9 cellular contexts compared by ENCODE assay signal in genomic region chr18:48955528-48956261, GRCh38. TPM values are rescaled to one million over a fixed set of nuclear protein-coding genes. Genes with fewer than 3 reads are reported as not detected.
DNase-seq lines count a peak whose midpoint lies in the region; ATAC-seq and TF ChIP-seq lines count a peak whose summit lies in the region.
"Had no signal": no experiment of that assay in that cellular context is flagged by ENCODE, and none has a peak within 500 bp of the region (broad histone marks: within the 10 kb centered on the region; RNA-seq: fewer than 3 reads in every experiment).

No MANE protein-coding gene starts in this region.

- H3K4me1 ChIP-seq in SJSA1 (replicated peaks) = peaks cover 76% of the 10 kb centered on the region
- no peaks in the 10 kb centered on the region for H3K4me1 ChIP-seq in prostate gland (replicated peaks)
- peaks cover 4% of the 10 kb centered on the region for H3K4me1 ChIP-seq in testis

- peak; percentile 6 for TF ChIP-seq CTCF in fibroblast of villous mesenchyme (IDR thresholded peaks at IDR 0.05; ENCODE audit: insufficient read depth, low read depth, low read length)
- no peak for TF ChIP-seq CTCF in prostate gland (IDR thresholded peaks at IDR 0.05)
- TF ChIP-seq CTCF in testis (IDR thresholded peaks at IDR 0.05) = no peak

- H3K36me3 ChIP-seq in SJSA1 (peaks cover 6% of the 10 kb centered on the region), prostate gland (no peaks in the 10 kb centered on the region), testis (ENCODE audit: low read depth, missing control alignments) (no peaks in the 10 kb centered on the region)

- peak; percentile 59 for DNase-seq in Daoy (ENCODE audit: low read depth)
- DNase-seq in SJSA1 (ENCODE audit: low read depth in 1 of 2, low spot score in 2 of 2) = peak; percentile 81 to 85
- peak; percentile 75 for DNase-seq in fibroblast of villous mesenchyme (ENCODE audit: low read depth)
- DNase-seq in prostate gland (ENCODE audit: low spot score) = no peak
- DNase-seq in activated CD8-positive, alpha-beta memory T cell treated with anti-CD3 and anti-CD28 coated beads, Interleukin-2, amount 50 U/mL, for 48 hours = no peak
- DNase-seq in testis = no peak
- no peak for DNase-seq in T-helper 9 cell

- TF ChIP-seq POLR2A in prostate gland (IDR thresholded peaks at IDR 0.05) (no peak), testis (IDR thresholded peaks at IDR 0.05) (no peak)

- H3K4me3 ChIP-seq in SJSA1 (no peak overlapping the region), fibroblast of villous mesenchyme (ENCODE audit: low read depth, low read length) (no peak overlapping the region), prostate gland (no peak overlapping the region), testis (no peak overlapping the region)

- ATAC-seq in GM21529 (IDR thresholded peaks at IDR 0.05; ENCODE audit: unreplicated experiment) = no peak

- intact Hi-C loops in prostate gland (cut with DNase I) (loop anchor here (10.0 kb wide), 1 partner anchor 229 kb away; no protein-coding TSS in a partner anchor), testis (cut with DNase I; ENCODE audit: low total_unique reads) (loop anchor here (10.0 kb wide), 1 partner anchor 181 kb away; no protein-coding TSS in a partner anchor)

- H3K27ac ChIP-seq in SJSA1 (peak overlapping the region; percentile 83), prostate gland (peak overlapping the region; percentile 25 to 49), testis (peak overlapping the region in 1 of 2 donors; percentile 33)
- H3K27ac ChIP-seq: VCaP had no signal

- 0 out of 2 replicates have a peak, but pooled peaks cover 2% of the 10 kb centered on the region for H3K9me3 ChIP-seq in SJSA1 (replicated peaks)
- no peaks in the 10 kb centered on the region for H3K9me3 ChIP-seq in prostate gland
- H3K9me3 ChIP-seq in testis = no peaks in the 10 kb centered on the region

- H3K27me3 ChIP-seq in SJSA1 (replicated peaks) = no peaks in the 10 kb centered on the region
- H3K27me3 ChIP-seq in prostate gland (replicated peaks; ENCODE audit: insufficient read depth) = no peaks in the 10 kb centered on the region
- H3K27me3 ChIP-seq in testis = no peaks in the 10 kb centered on the region

- WGBS in prostate gland = 49% methylated on average over 9 of the region's 9 CpGs
- 46 to 69% methylated on average over 9 of the region's 9 CpGs for WGBS in testis, 2 donors

RNA-seq across cellular contexts. Expression of gene SMAD7, which starts 4.9 kb away (rescaled TPM):
- 27.6 and 39.4 TPM in 2 replicates for total RNA-seq in Daoy (2014; rRNA removed; shearing (Covaris generic))
- 52.2 and 64.5 TPM in 2 replicates for total RNA-seq in SJSA1 (2014; rRNA removed; shearing (Covaris generic))
- 28.9 and 32.9 TPM in 2 replicates for total RNA-seq in fibroblast of villous mesenchyme
- 10 to 100 TPM; 29.3 to 31.0 TPM for total RNA-seq in prostate gland
- total RNA-seq in testis = 10 to 100 TPM in 1 of 2 donors, 1 to 10 TPM in 1; 9.8 to 14.6 TPM
- 7.5 TPM for polyA plus RNA-seq in testis (ENCODE audit: insufficient read depth, low read depth, low replicate concordance)

Comparison
In these comparisons a context has a peak if more than half of its experiments do, and no peak if none do; other contexts are left out.
1. DNase-seq: peak in Daoy (single experiment), SJSA1 (2 of 2) and fibroblast of villous mesenchyme (single experiment); none in prostate gland (single experiment), activated CD8-positive, alpha-beta memory T cell treated with anti-CD3 and anti-CD28 coated beads, Interleukin-2, amount 50 U/mL, for 48 hours (single experiment), testis (single experiment) and T-helper 9 cell (single experiment).